Comparison of ENCODE assay signal across 7 cellular contexts in genomic region chr12:97404549-97404948, GRCh38. TPM values are rescaled to one million over a fixed set of nuclear protein-coding genes. Genes with fewer than 3 reads are reported as not detected.
DNase-seq lines count a peak whose midpoint lies in the region; ATAC-seq and TF ChIP-seq lines count a peak whose summit lies in the region.

No MANE protein-coding gene starts in this region.

- no peaks in the 10 kb centered on the region for H3K4me1 ChIP-seq in lower lobe of right lung
- H3K4me1 ChIP-seq in naive thymus-derived CD4-positive, alpha-beta T cell (ENCODE audit: control insufficient read depth in 2 of 2, insufficient read depth in 2 of 2, low read length in 2 of 2), result no peaks in the 10 kb centered on the region

- intact Hi-C loops in lower lobe of right lung (cut with DNase I), result no loop called here
- intact Hi-C loops in naive thymus-derived CD4-positive, alpha-beta T cell (cut with micrococcal nuclease), result loop anchor here (1.0 to 10.0 kb wide), 3 partner anchors 417 to 830 kb away; no protein-coding TSS in a partner anchor

- H3K36me3 Mint-ChIP-seq in naive thymus-derived CD4-positive, alpha-beta T cell, result no peaks in the 10 kb centered on the region

- no peaks in the 10 kb centered on the region for H3K9me3 Mint-ChIP-seq in naive thymus-derived CD4-positive, alpha-beta T cell

- DNase-seq in GM10266 (ENCODE audit: extremely low spot score) (peak; percentile 35), NCI-H510A (lab: John Stamatoyannopoulos, UW) (peak; percentile 32), cardiac fibroblast (ENCODE audit: low read depth in 2 of 2) (peak; percentile 25 to 31), lower lobe of right lung (no peak)
- no peak for DNase-seq in naive thymus-derived CD4-positive, alpha-beta T cell

- peaks cover 0 to 5% (median 0%) of the 10 kb centered on the region in 5 donors for H3K27me3 Mint-ChIP-seq in naive thymus-derived CD4-positive, alpha-beta T cell

- H3K36me3 ChIP-seq in lower lobe of right lung, result no peaks in the 10 kb centered on the region
- H3K36me3 ChIP-seq in naive thymus-derived CD4-positive, alpha-beta T cell (ENCODE audit: control insufficient read depth in 2 of 3, insufficient read depth in 3 of 3, low read length in 3 of 3), result no peaks in the 10 kb centered on the region

- H3K4me1 Mint-ChIP-seq in naive thymus-derived CD4-positive, alpha-beta T cell, result no peaks in the 10 kb centered on the region

- POLR2A ChIA-PET in naive thymus-derived CD4-positive, alpha-beta T cell (lab: Charles Lee), result no interaction called here

- CTCF ChIA-PET in naive thymus-derived CD4-positive, alpha-beta T cell (lab: Charles Lee), result no interaction called here

- ATAC-seq in GM21360 (IDR thresholded peaks at IDR 0.05; ENCODE audit: unreplicated experiment) (peak; percentile 90), HG03442 (IDR thresholded peaks at IDR 0.05; ENCODE audit: unreplicated experiment) (peak; percentile 86), lower lobe of right lung (peak in 1 of 2 donors; percentile 62)
- no peak for ATAC-seq in naive thymus-derived CD4-positive, alpha-beta T cell

- no peak overlapping the region for H3K27ac Mint-ChIP-seq in naive thymus-derived CD4-positive, alpha-beta T cell

- peak; percentile 75 for TF ChIP-seq CTCF in GM10266 (IDR thresholded peaks at IDR 0.05; ENCODE audit: control insufficient read depth, insufficient read depth, low read depth, missing control alignments)
- peak; percentile 41 for TF ChIP-seq CTCF in cardiac fibroblast (IDR thresholded peaks at IDR 0.05; ENCODE audit: low read depth, low read length)
- peak; percentile 61 for TF ChIP-seq CTCF in lower lobe of right lung (IDR thresholded peaks at IDR 0.05)

- H3K27me3 ChIP-seq in lower lobe of right lung (ENCODE audit: low read depth), result no peaks in the 10 kb centered on the region
- no peaks in the 10 kb centered on the region for H3K27me3 ChIP-seq in naive thymus-derived CD4-positive, alpha-beta T cell (ENCODE audit: control insufficient read depth in 2 of 2, insufficient read depth in 2 of 2, low read length in 2 of 2)

- no peaks in the 10 kb centered on the region for H3K9me3 ChIP-seq in lower lobe of right lung
- H3K9me3 ChIP-seq in naive thymus-derived CD4-positive, alpha-beta T cell (ENCODE audit: control insufficient read depth in 2 of 3, low read length in 3 of 3), result no peaks in the 10 kb centered on the region

- H3K4me3 ChIP-seq in cardiac fibroblast (replicated peaks in 1 of 2; ENCODE audit: low read depth in 2 of 2, low read length in 2 of 2) (no peak overlapping the region), lower lobe of right lung (no peak overlapping the region)
- no peak overlapping the region for H3K4me3 ChIP-seq in naive thymus-derived CD4-positive, alpha-beta T cell (ENCODE audit: low read length)

- H3K4me3 Mint-ChIP-seq in naive thymus-derived CD4-positive, alpha-beta T cell, result no peak overlapping the region

- H3K27ac ChIP-seq in lower lobe of right lung, result no peak overlapping the region
- H3K27ac ChIP-seq in naive thymus-derived CD4-positive, alpha-beta T cell (ENCODE audit: low read depth, low read length), result no peak overlapping the region

RNA-seq across cellular contexts. Expression of gene RMST, which starts 58.1 kb away (rescaled TPM):
- total RNA-seq in lower lobe of right lung, result 14.6 TPM
- total RNA-seq in naive thymus-derived CD4-positive, alpha-beta T cell, result not detected
- polyA plus RNA-seq in naive thymus-derived CD4-positive, alpha-beta T cell, result not detected

Comparison
In these comparisons a context has a peak if more than half of its experiments do, and no peak if none do; other contexts are left out.
1. DNase-seq: peak in GM10266 (single experiment), NCI-H510A (single experiment) and cardiac fibroblast (2 of 2); none in lower lobe of right lung (single experiment) and naive thymus-derived CD4-positive, alpha-beta T cell (0 of 9).
2. RNA of gene RMST, which starts 58.1 kb away (total RNA-seq): 14.6 TPM in lower lobe of right lung (single experiment); not detected in naive thymus-derived CD4-positive, alpha-beta T cell; every median in the first group is over 10 times any median in the second.
3. Peak in every context shown above with its lines, with median percentiles within 50 percentile points of each other: CTCF ChIP-seq.